10 cellular contexts compared by ENCODE assay signal in the genomic region with DNA sequence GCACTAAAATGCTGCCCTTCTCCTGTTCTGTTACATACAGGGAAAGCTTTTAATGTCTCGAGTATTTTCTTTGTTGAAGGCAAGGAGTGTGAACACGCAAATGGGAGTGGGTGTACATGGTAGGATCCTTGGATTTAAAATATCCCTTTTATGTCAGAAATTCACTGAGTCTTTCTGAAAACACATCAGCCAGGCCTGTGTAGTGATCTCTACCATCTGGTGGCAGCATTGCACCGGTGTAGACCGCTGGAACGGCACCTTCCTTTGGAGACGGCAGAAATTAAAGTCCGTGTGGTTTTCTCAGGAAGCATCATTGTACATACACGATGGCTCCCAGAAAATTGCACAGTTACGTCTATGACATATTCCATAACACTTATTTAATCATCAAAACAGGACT.
DNase-seq lines count a peak whose midpoint lies in the region; ATAC-seq, FAIRE-seq and TF ChIP-seq lines count a peak whose summit lies in the region.
"Had no signal": no experiment of that assay in that cellular context is flagged by ENCODE, and none has a peak within 500 bp of the region (broad histone marks: within the 10 kb centered on the region; RNA-seq: fewer than 3 reads in every experiment).

No MANE protein-coding gene starts in this region.

- no peaks in the 10 kb centered on the region for H3K36me3 ChIP-seq in WERI-Rb-1
- H3K36me3 ChIP-seq: BLaER1 had no signal

- no peak for ATAC-seq in stimulated activated memory B cell treated with anti-CD40 and anti-IgM and Interleukin-4, amounts not matched to agents 10 μg/mL and 1 μg/mL and 100 μg/mL, for 72 hours

- no peaks in the 10 kb centered on the region for H3K9me3 ChIP-seq in WERI-Rb-1 (ENCODE audit: severe bottlenecking)
- H3K9me3 ChIP-seq: BLaER1 had no signal

- peaks cover 5% of the 10 kb centered on the region for H3K4me1 Mint-ChIP-seq in nephron
- peaks cover 5% of the 10 kb centered on the region for H3K4me1 Mint-ChIP-seq in stimulated activated memory B cell treated with anti-CD40 and anti-IgM and Interleukin-4, amounts not matched to agents 10 μg/mL and 1 μg/mL and 100 μg/mL, for 72 hours

- FAIRE-seq in H54 (lab: Jason Lieb, UNC): no peak

- peaks cover 34% of the 10 kb centered on the region for H3K27me3 Mint-ChIP-seq in nephron (ENCODE audit: low read depth)
- H3K27me3 Mint-ChIP-seq in stimulated activated memory B cell treated with anti-CD40 and anti-IgM and Interleukin-4, amounts not matched to agents 10 μg/mL and 1 μg/mL and 100 μg/mL, for 72 hours: no peaks in the 10 kb centered on the region

- H3K27me3 ChIP-seq in WERI-Rb-1 (ENCODE audit: insufficient read depth, low read depth, severe bottlenecking): no peaks in the 10 kb centered on the region
- H3K27me3 ChIP-seq: BLaER1 had no signal

- H3K27ac Mint-ChIP-seq in nephron: no peak overlapping the region
- H3K27ac Mint-ChIP-seq in stimulated activated memory B cell treated with anti-CD40 and anti-IgM and Interleukin-4, amounts not matched to agents 10 μg/mL and 1 μg/mL and 100 μg/mL, for 72 hours: no peak overlapping the region

- no peaks in the 10 kb centered on the region for H3K36me3 Mint-ChIP-seq in nephron (ENCODE audit: low read depth)
- H3K36me3 Mint-ChIP-seq in stimulated activated memory B cell treated with anti-CD40 and anti-IgM and Interleukin-4, amounts not matched to agents 10 μg/mL and 1 μg/mL and 100 μg/mL, for 72 hours: no peaks in the 10 kb centered on the region

- peak; percentile 81 for TF ChIP-seq CTCF in WERI-Rb-1 (IDR thresholded peaks at IDR 0.05; ENCODE audit: low read depth, low read length)
- TF ChIP-seq CTCF in nephron (IDR thresholded peaks at IDR 0.05; ENCODE audit: unreplicated experiment in 3 of 3): peak; percentile 72 to 83 (median 74)

- TF ChIP-seq POLR2A in H54 (IDR thresholded peaks at IDR 0.05; ENCODE audit: low read depth, low read length): no peak

- H3K4me3 Mint-ChIP-seq in nephron: no peak overlapping the region
- H3K4me3 Mint-ChIP-seq in stimulated activated memory B cell treated with anti-CD40 and anti-IgM and Interleukin-4, amounts not matched to agents 10 μg/mL and 1 μg/mL and 100 μg/mL, for 72 hours: no peak overlapping the region

- no peaks in the 10 kb centered on the region for H3K9me3 Mint-ChIP-seq in nephron
- peaks cover 7% of the 10 kb centered on the region for H3K9me3 Mint-ChIP-seq in stimulated activated memory B cell treated with anti-CD40 and anti-IgM and Interleukin-4, amounts not matched to agents 10 μg/mL and 1 μg/mL and 100 μg/mL, for 72 hours

- no peak overlapping the region for H3K27ac ChIP-seq in WERI-Rb-1
- H3K27ac ChIP-seq: BLaER1, SK-N-MC had no signal

- H3K4me3 ChIP-seq in WERI-Rb-1 (ENCODE audit: low read depth, low read length): no peak overlapping the region
- H3K4me3 ChIP-seq: BLaER1, SK-N-MC had no signal

- DNase-seq in SKM-1 treated with dmso at 0.1 percent for 144 hours (lab: John Stamatoyannopoulos, UW; ENCODE audit: unreplicated experiment) (peak; percentile 28), SKM-1 (lab: John Stamatoyannopoulos, UW; ENCODE audit: unreplicated experiment) (no peak), NCI-H1436 (lab: John Stamatoyannopoulos, UW) (peak; percentile 76), WERI-Rb-1 (peak; percentile 87), islet precursor cell (no peak), H54 (ENCODE audit: insufficient read length, low spot score) (no peak)

Comparison
In these comparisons a context has a peak if more than half of its experiments do, and no peak if none do; other contexts are left out.
1. DNase-seq: peak in SKM-1 treated with dmso at 0.1 percent for 144 hours (single experiment), NCI-H1436 (single experiment) and WERI-Rb-1 (single experiment); none in SKM-1 (single experiment), islet precursor cell (single experiment) and H54 (single experiment).